1 cellular context compared by ENCODE assay signal in the genomic region with DNA sequence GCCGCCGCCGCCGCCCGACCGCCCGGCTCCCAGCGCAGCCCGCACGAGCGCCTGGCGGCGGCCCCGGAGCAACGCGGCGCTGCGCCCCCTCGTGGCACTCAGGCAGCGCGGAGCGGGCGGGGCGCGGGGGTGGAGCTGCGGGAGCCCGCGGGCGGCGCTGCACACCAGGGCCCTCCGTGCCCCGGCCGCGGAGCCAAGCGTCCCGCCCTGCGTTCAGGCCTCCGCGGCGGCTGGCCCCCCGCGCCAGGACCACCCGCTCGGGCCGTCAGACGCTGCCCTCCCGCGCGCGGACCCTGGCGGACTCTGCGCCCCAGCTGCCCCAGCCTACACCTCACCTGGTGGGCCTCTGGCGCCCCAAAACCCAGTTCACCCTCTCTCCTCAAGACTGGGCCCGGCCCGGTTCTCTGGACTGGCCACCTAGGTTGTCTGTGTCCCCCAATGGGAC.
A peak's percentile ranks its signal among the peaks of the same experiment; 100 is the strongest.
TF ChIP-seq lines count a peak whose summit lies in the region.

RASGEF1C (minus strand) TSS at position 75 of the 445 bp plus-strand sequence. CDS start 71,159 bp downstream, outside the sequence.

TF ChIP-seq in K562, 482 proteins besides CTCF, POLR2A, EP300 and RAD21 (continued from another document and continues in another):
- TF ChIP-seq, protein P1, sequence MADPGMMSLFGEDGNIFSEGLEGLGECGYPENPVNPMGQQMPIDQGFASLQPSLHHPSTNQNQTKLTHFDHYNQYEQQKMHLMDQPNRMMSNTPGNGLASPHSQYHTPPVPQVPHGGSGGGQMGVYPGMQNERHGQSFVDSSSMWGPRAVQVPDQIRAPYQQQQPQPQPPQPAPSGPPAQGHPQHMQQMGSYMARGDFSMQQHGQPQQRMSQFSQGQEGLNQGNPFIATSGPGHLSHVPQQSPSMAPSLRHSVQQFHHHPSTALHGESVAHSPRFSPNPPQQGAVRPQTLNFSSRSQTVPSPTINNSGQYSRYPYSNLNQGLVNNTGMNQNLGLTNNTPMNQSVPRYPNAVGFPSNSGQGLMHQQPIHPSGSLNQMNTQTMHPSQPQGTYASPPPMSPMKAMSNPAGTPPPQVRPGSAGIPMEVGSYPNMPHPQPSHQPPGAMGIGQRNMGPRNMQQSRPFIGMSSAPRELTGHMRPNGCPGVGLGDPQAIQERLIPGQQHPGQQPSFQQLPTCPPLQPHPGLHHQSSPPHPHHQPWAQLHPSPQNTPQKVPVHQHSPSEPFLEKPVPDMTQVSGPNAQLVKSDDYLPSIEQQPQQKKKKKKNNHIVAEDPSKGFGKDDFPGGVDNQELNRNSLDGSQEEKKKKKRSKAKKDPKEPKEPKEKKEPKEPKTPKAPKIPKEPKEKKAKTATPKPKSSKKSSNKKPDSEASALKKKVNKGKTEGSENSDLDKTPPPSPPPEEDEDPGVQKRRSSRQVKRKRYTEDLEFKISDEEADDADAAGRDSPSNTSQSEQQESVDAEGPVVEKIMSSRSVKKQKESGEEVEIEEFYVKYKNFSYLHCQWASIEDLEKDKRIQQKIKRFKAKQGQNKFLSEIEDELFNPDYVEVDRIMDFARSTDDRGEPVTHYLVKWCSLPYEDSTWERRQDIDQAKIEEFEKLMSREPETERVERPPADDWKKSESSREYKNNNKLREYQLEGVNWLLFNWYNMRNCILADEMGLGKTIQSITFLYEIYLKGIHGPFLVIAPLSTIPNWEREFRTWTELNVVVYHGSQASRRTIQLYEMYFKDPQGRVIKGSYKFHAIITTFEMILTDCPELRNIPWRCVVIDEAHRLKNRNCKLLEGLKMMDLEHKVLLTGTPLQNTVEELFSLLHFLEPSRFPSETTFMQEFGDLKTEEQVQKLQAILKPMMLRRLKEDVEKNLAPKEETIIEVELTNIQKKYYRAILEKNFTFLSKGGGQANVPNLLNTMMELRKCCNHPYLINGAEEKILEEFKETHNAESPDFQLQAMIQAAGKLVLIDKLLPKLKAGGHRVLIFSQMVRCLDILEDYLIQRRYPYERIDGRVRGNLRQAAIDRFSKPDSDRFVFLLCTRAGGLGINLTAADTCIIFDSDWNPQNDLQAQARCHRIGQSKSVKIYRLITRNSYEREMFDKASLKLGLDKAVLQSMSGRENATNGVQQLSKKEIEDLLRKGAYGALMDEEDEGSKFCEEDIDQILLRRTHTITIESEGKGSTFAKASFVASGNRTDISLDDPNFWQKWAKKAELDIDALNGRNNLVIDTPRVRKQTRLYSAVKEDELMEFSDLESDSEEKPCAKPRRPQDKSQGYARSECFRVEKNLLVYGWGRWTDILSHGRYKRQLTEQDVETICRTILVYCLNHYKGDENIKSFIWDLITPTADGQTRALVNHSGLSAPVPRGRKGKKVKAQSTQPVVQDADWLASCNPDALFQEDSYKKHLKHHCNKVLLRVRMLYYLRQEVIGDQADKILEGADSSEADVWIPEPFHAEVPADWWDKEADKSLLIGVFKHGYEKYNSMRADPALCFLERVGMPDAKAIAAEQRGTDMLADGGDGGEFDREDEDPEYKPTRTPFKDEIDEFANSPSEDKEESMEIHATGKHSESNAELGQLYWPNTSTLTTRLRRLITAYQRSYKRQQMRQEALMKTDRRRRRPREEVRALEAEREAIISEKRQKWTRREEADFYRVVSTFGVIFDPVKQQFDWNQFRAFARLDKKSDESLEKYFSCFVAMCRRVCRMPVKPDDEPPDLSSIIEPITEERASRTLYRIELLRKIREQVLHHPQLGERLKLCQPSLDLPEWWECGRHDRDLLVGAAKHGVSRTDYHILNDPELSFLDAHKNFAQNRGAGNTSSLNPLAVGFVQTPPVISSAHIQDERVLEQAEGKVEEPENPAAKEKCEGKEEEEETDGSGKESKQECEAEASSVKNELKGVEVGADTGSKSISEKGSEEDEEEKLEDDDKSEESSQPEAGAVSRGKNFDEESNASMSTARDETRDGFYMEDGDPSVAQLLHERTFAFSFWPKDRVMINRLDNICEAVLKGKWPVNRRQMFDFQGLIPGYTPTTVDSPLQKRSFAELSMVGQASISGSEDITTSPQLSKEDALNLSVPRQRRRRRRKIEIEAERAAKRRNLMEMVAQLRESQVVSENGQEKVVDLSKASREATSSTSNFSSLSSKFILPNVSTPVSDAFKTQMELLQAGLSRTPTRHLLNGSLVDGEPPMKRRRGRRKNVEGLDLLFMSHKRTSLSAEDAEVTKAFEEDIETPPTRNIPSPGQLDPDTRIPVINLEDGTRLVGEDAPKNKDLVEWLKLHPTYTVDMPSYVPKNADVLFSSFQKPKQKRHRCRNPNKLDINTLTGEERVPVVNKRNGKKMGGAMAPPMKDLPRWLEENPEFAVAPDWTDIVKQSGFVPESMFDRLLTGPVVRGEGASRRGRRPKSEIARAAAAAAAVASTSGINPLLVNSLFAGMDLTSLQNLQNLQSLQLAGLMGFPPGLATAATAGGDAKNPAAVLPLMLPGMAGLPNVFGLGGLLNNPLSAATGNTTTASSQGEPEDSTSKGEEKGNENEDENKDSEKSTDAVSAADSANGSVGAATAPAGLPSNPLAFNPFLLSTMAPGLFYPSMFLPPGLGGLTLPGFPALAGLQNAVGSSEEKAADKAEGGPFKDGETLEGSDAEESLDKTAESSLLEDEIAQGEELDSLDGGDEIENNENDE (IDR thresholded peaks at IDR 0.05; ENCODE audit: low read depth, low read length): no peak
- TF ChIP-seq NR3C1 (CRISPR knock-in tag; IDR thresholded peaks at IDR 0.05) (no peak), PHF8 (IDR thresholded peaks at IDR 0.05; ENCODE audit: borderline replicate concordance, low read length) (no peak), MCM2 (IDR thresholded peaks at IDR 0.05; ENCODE audit: low read depth) (no peak), LEF1 (IDR thresholded peaks at IDR 0.05) (no peak), HMG20A (CRISPR knock-in tag; conservative IDR thresholded peaks at IDR 0.05) (no peak), FOXM1 (IDR thresholded peaks at IDR 0.05; ENCODE audit: low read depth) (no peak), FOXM1 (CRISPR knock-in tag; IDR thresholded peaks at IDR 0.05; ENCODE audit: low read depth) (no peak), CCAR2 (IDR thresholded peaks at IDR 0.05; ENCODE audit: low read depth, low read length) (no peak), HMG20B (CRISPR knock-in tag; IDR thresholded peaks at IDR 0.05) (no peak), ZNF3 (CRISPR knock-in tag; IDR thresholded peaks at IDR 0.05) (no peak), HNRNPLL (IDR thresholded peaks at IDR 0.05; ENCODE audit: low read depth, low read length, poor library complexity, severe bottlenecking) (no peak), ZNF347 (CRISPR knock-in tag; IDR thresholded peaks at IDR 0.05; ENCODE audit: low read depth) (no peak), RBM25 (IDR thresholded peaks at IDR 0.05; ENCODE audit: low read depth, low read length, severe bottlenecking) (no peak), ZNF444 (CRISPR knock-in tag; IDR thresholded peaks at IDR 0.05) (no peak), PBX2 (CRISPR knock-in tag; IDR thresholded peaks at IDR 0.05; ENCODE audit: low read depth) (no peak), PBX2 (tag; conservative IDR thresholded peaks at IDR 0.05; ENCODE audit: low read depth) (no peak), POLR2AphosphoS2 (IDR thresholded peaks at IDR 0.05; ENCODE audit: low read length) (no peak), ZNF398 (CRISPR knock-in tag; IDR thresholded peaks at IDR 0.05) (no peak), PPARD (CRISPR knock-in tag; IDR thresholded peaks at IDR 0.05) (no peak), MLLT1 (IDR thresholded peaks at IDR 0.05) (no peak), TAF7 (tag; IDR thresholded peaks at IDR 0.05) (no peak), GATA2 (CRISPR knock-in tag; IDR thresholded peaks at IDR 0.05) (no peak), ARID1B (IDR thresholded peaks at IDR 0.05) (no peak), ESRRA (IDR thresholded peaks at IDR 0.05; ENCODE audit: borderline replicate concordance, low read depth) (no peak), ELF4 (CRISPR knock-in tag; IDR thresholded peaks at IDR 0.05) (no peak)
- TF ChIP-seq, protein P2, sequence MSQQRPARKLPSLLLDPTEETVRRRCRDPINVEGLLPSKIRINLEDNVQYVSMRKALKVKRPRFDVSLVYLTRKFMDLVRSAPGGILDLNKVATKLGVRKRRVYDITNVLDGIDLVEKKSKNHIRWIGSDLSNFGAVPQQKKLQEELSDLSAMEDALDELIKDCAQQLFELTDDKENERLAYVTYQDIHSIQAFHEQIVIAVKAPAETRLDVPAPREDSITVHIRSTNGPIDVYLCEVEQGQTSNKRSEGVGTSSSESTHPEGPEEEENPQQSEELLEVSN (IDR thresholded peaks at IDR 0.05; ENCODE audit: borderline replicate concordance in 1 of 2, extremely low read depth in 1 of 2, insufficient read depth in 1 of 2, insufficient read length in 1 of 2, low read depth in 1 of 2, low read length in 1 of 2, poor library complexity in 1 of 2, severe bottlenecking in 1 of 2): peak in 1 of 2 experiments; percentile 90
- TF ChIP-seq, protein P3, sequence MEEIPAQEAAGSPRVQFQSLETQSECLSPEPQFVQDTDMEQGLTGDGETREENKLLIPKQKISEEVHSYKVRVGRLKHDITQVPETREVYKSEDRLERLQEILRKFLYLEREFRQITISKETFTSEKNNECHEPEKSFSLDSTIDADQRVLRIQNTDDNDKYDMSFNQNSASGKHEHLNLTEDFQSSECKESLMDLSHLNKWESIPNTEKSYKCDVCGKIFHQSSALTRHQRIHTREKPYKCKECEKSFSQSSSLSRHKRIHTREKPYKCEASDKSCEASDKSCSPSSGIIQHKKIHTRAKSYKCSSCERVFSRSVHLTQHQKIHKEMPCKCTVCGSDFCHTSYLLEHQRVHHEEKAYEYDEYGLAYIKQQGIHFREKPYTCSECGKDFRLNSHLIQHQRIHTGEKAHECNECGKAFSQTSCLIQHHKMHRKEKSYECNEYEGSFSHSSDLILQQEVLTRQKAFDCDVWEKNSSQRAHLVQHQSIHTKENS (CRISPR knock-in tag; IDR thresholded peaks at IDR 0.05): no peak
- TF ChIP-seq, protein P4, sequence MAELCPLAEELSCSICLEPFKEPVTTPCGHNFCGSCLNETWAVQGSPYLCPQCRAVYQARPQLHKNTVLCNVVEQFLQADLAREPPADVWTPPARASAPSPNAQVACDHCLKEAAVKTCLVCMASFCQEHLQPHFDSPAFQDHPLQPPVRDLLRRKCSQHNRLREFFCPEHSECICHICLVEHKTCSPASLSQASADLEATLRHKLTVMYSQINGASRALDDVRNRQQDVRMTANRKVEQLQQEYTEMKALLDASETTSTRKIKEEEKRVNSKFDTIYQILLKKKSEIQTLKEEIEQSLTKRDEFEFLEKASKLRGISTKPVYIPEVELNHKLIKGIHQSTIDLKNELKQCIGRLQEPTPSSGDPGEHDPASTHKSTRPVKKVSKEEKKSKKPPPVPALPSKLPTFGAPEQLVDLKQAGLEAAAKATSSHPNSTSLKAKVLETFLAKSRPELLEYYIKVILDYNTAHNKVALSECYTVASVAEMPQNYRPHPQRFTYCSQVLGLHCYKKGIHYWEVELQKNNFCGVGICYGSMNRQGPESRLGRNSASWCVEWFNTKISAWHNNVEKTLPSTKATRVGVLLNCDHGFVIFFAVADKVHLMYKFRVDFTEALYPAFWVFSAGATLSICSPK (IDR thresholded peaks at IDR 0.05; ENCODE audit: borderline replicate concordance): no peak
- TF ChIP-seq, protein P5, sequence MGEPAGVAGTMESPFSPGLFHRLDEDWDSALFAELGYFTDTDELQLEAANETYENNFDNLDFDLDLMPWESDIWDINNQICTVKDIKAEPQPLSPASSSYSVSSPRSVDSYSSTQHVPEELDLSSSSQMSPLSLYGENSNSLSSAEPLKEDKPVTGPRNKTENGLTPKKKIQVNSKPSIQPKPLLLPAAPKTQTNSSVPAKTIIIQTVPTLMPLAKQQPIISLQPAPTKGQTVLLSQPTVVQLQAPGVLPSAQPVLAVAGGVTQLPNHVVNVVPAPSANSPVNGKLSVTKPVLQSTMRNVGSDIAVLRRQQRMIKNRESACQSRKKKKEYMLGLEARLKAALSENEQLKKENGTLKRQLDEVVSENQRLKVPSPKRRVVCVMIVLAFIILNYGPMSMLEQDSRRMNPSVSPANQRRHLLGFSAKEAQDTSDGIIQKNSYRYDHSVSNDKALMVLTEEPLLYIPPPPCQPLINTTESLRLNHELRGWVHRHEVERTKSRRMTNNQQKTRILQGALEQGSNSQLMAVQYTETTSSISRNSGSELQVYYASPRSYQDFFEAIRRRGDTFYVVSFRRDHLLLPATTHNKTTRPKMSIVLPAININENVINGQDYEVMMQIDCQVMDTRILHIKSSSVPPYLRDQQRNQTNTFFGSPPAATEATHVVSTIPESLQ (CRISPR knock-in tag; IDR thresholded peaks at IDR 0.05): no peak
